21 cellular contexts compared by ENCODE assay signal in the genomic region with DNA sequence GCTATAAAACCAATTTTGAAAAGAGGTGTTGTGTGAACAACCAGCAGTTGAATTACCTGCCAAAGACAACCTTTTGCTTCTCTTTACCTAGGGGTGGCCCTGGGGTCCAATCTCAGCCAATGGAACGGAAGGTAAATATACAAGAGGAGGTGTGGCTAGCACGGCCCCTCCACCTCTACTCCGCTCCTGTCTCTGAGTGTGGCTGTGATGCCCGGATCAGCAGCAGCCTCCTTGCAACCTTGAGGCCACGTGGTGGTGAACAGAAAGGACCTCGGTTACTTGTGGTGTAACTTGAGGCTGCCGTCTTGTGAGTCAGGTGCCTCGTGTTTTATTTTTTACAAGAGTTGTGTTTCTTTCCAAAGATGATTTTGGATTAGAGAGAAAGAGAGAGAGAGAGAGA.
"Had no signal": no experiment of that assay in that cellular context is flagged by ENCODE, and none has a peak within 500 bp of the region (broad histone marks: within the 10 kb centered on the region; RNA-seq: fewer than 3 reads in every experiment).

No MANE protein-coding gene starts in this region.

- H3K27ac Mint-ChIP-seq: naive thymus-derived CD4-positive, alpha-beta T cell had no signal

- DNase-seq: dermis blood vessel endothelial cell; dorsolateral prefrontal cortex; effector CD4-positive, alpha-beta T cell; effector memory CD4-positive, alpha-beta T cell; erythroblast; esophagus squamous epithelium; foreskin fibroblast; foreskin melanocyte; gastrocnemius medialis; glutamatergic neuron; head of caudate nucleus; heart right ventricle; hippocampal formation; left cardiac atrium; left lung; left ventricle myocardium superior; lower lobe of right lung; mesenchymal stem cell; midbrain; naive thymus-derived CD4-positive, alpha-beta T cell had no signal

- H3K4me3 Mint-ChIP-seq: naive thymus-derived CD4-positive, alpha-beta T cell had no signal

- H3K4me1 Mint-ChIP-seq: naive thymus-derived CD4-positive, alpha-beta T cell had no signal

- ATAC-seq: esophagus mucosa; gastrocnemius medialis; heart right ventricle; left cardiac atrium; left lung; left ventricle myocardium superior; lower lobe of right lung; naive thymus-derived CD4-positive, alpha-beta T cell had no signal
